In genomic region chr18:3653263-3653858, GRCh38 we compare ENCODE assay signal across 11 cellular contexts.
DNase-seq lines count a peak whose midpoint lies in the region; ATAC-seq and TF ChIP-seq lines count a peak whose summit lies in the region.
"Had no signal": no experiment of that assay in that cellular context is flagged by ENCODE, and none has a peak within 500 bp of the region (broad histone marks: within the 10 kb centered on the region; RNA-seq: fewer than 3 reads in every experiment).

No MANE protein-coding gene starts in this region.

- no peaks in the 10 kb centered on the region for H4K20me1 ChIP-seq in smooth muscle cell (ENCODE audit: low read depth)

- CTCF ChIA-PET in activated CD8-positive, alpha-beta T cell treated with anti-CD3 and anti-CD28 coated beads for 36 hours (lab: Charles Lee), result interaction anchor here (0.6 to 2.3 kb wide), 6 partner anchors 13 to 357 kb away, joined by 3 to 11 read pairs (median 4); no protein-coding TSS in a partner anchor
- CTCF ChIA-PET in activated CD8-positive, alpha-beta T cell treated with anti-CD3 and anti-CD28 coated beads, Interleukin-2, amount 10 ng/mL, durations not matched to agents 7 days and 5 days (lab: Charles Lee), result interaction anchor here (0.9 to 1.2 kb wide), 3 partner anchors 13 to 118 kb away, joined by 3 to 8 read pairs (median 3); no protein-coding TSS in a partner anchor
- CTCF ChIA-PET in RWPE1 (lab: Yijun Ruan, JAX), result interaction anchor here (0.5 to 2.7 kb wide), 4 partner anchors 12 to 118 kb away, joined by 3 to 23 read pairs (median 4); no protein-coding TSS in a partner anchor

- peaks cover 21% of the 10 kb centered on the region for H3K4me1 ChIP-seq in smooth muscle cell (ENCODE audit: low read depth)
- H3K4me1 ChIP-seq: prostate gland had no signal

- H3K9ac ChIP-seq in smooth muscle cell (ENCODE audit: low read depth), result peak overlapping the region; percentile 85

- ATAC-seq in activated CD8-positive, alpha-beta T cell treated with anti-CD3 and anti-CD28 coated beads for 36 hours, result no peak
- no peak for ATAC-seq in activated CD8-positive, alpha-beta T cell treated with anti-CD3 and anti-CD28 coated beads, Interleukin-2, amount 10 ng/mL, durations not matched to agents 7 days and 5 days
- no peak for ATAC-seq in GM21360 (IDR thresholded peaks at IDR 0.05; ENCODE audit: unreplicated experiment)
- no peak for ATAC-seq in sciatic nerve

- H3K27ac ChIP-seq in RWPE1 (peak overlapping the region; percentile 61), dorsolateral prefrontal cortex (peak overlapping the region in 51 of 59 donors; percentile 2 to 78 (median 55)), smooth muscle cell (ENCODE audit: low read depth) (peak overlapping the region; percentile 97)
- H3K27ac ChIP-seq: prostate gland, VCaP had no signal

- H3K27ac Mint-ChIP-seq in activated CD8-positive, alpha-beta T cell treated with anti-CD3 and anti-CD28 coated beads for 36 hours, result peak overlapping the region; percentile 87
- no peak overlapping the region for H3K27ac Mint-ChIP-seq in activated CD8-positive, alpha-beta T cell treated with anti-CD3 and anti-CD28 coated beads, Interleukin-2, amount 10 ng/mL, durations not matched to agents 7 days and 5 days

- no peaks in the 10 kb centered on the region for H3K36me3 Mint-ChIP-seq in activated CD8-positive, alpha-beta T cell treated with anti-CD3 and anti-CD28 coated beads for 36 hours (ENCODE audit: low read depth)
- no peaks in the 10 kb centered on the region for H3K36me3 Mint-ChIP-seq in activated CD8-positive, alpha-beta T cell treated with anti-CD3 and anti-CD28 coated beads, Interleukin-2, amount 10 ng/mL, durations not matched to agents 7 days and 5 days (ENCODE audit: low read depth)

- peaks cover 19% of the 10 kb centered on the region for H3F3A ChIP-seq in smooth muscle cell (ENCODE audit: low read depth)

- WGBS in smooth muscle cell (ENCODE audit: low lambda C conversion rate), result 79% methylated on average over 5 of the region's 5 CpGs

- H3K4me1 Mint-ChIP-seq in activated CD8-positive, alpha-beta T cell treated with anti-CD3 and anti-CD28 coated beads for 36 hours (ENCODE audit: low read depth), result peaks cover 19% of the 10 kb centered on the region
- H3K4me1 Mint-ChIP-seq in activated CD8-positive, alpha-beta T cell treated with anti-CD3 and anti-CD28 coated beads, Interleukin-2, amount 10 ng/mL, durations not matched to agents 7 days and 5 days (ENCODE audit: low read depth), result peaks cover 14% of the 10 kb centered on the region

- no peak for DNase-seq in activated CD8-positive, alpha-beta T cell treated with anti-CD3 and anti-CD28 coated beads for 36 hours
- no peak for DNase-seq in activated CD8-positive, alpha-beta T cell treated with anti-CD3 and anti-CD28 coated beads, Interleukin-2, amount 10 ng/mL, durations not matched to agents 7 days and 5 days
- DNase-seq in RWPE1 (ENCODE audit: low spot score), result no peak
- DNase-seq in dorsolateral prefrontal cortex, result no peak
- DNase-seq in smooth muscle cell (lab: John Stamatoyannopoulos, UW; ENCODE audit: unreplicated experiment), result no peak
- no peak for DNase-seq in sciatic nerve (ENCODE audit: low spot score)
- no peak for DNase-seq in GM03348 (ENCODE audit: low spot score)
- DNase-seq: NCI-H1417 treated with DMSO at 0.1 percent for 48 hours had no signal

- POLR2A ChIA-PET in activated CD8-positive, alpha-beta T cell treated with anti-CD3 and anti-CD28 coated beads for 36 hours (lab: Charles Lee), result interaction anchor here (1.8 kb wide), 1 partner anchor 59 kb away, joined by 3 read pairs; no protein-coding TSS in a partner anchor
- POLR2A ChIA-PET in activated CD8-positive, alpha-beta T cell treated with anti-CD3 and anti-CD28 coated beads, Interleukin-2, amount 10 ng/mL, durations not matched to agents 7 days and 5 days (lab: Charles Lee), result no interaction called here
- POLR2A ChIA-PET in RWPE1 (lab: Yijun Ruan, JAX; ENCODE audit: low non-redundant PET), result interaction anchor here (0.5 kb wide), 1 partner anchor 45 kb away, joined by 3 read pairs; no protein-coding TSS in a partner anchor

- no peaks in the 10 kb centered on the region for H3K79me2 ChIP-seq in smooth muscle cell (ENCODE audit: low read depth)

- H3K4me2 ChIP-seq in smooth muscle cell, result peak overlapping the region; percentile 71

- H3K27me3 ChIP-seq in dorsolateral prefrontal cortex, result no peaks in the 10 kb centered on the region
- no peaks in the 10 kb centered on the region for H3K27me3 ChIP-seq in smooth muscle cell (ENCODE audit: low read depth)

- H3K9me3 ChIP-seq in smooth muscle cell (replicated peaks; ENCODE audit: low read depth), result no peaks in the 10 kb centered on the region
- H3K9me3 ChIP-seq: prostate gland had no signal

- peak overlapping the region in 7 of 59 donors; percentile 3 to 14 (median 8) for H3K4me3 ChIP-seq in dorsolateral prefrontal cortex
- H3K4me3 ChIP-seq in smooth muscle cell, result no peak overlapping the region
- H3K4me3 ChIP-seq: prostate gland had no signal

- H3K4me3 Mint-ChIP-seq in activated CD8-positive, alpha-beta T cell treated with anti-CD3 and anti-CD28 coated beads for 36 hours, result no peak overlapping the region
- H3K4me3 Mint-ChIP-seq in activated CD8-positive, alpha-beta T cell treated with anti-CD3 and anti-CD28 coated beads, Interleukin-2, amount 10 ng/mL, durations not matched to agents 7 days and 5 days, result no peak overlapping the region

- H3K36me3 ChIP-seq in smooth muscle cell (ENCODE audit: low read depth), result no peaks in the 10 kb centered on the region
- H3K36me3 ChIP-seq: prostate gland had no signal

- no peak for TF ChIP-seq CTCF in activated CD8-positive, alpha-beta T cell treated with anti-CD3 and anti-CD28 coated beads for 36 hours (IDR thresholded peaks at IDR 0.05)
- TF ChIP-seq CTCF in RWPE1 (conservative IDR thresholded peaks at IDR 0.05; ENCODE audit: low read depth), result no peak
- TF ChIP-seq CTCF in dorsolateral prefrontal cortex (IDR thresholded peaks at IDR 0.05 in 54 of 56, conservative IDR thresholded peaks at IDR 0.05 in 2 of 56; ENCODE audit: low read depth in 1 of 56, partially characterized antibody in 56 of 56), result peak in 32 of 56 donors; percentile 8 to 53 (median 33)
- no peak for TF ChIP-seq CTCF in smooth muscle cell (IDR thresholded peaks at IDR 0.05; ENCODE audit: borderline replicate concordance, insufficient read depth, poor library complexity, severe bottlenecking)

- intact Hi-C loops in activated CD8-positive, alpha-beta T cell treated with anti-CD3 and anti-CD28 coated beads for 36 hours (cut with micrococcal nuclease), result no loop called here
- intact Hi-C loops in dorsolateral prefrontal cortex (cut with DNase I) (loop anchor here in 1 of 2 donors (5.0 kb wide), 1 partner anchor 46 kb away; no protein-coding TSS in a partner anchor), sciatic nerve (cut with DNase I) (no loop called here)

- H3K27me3 Mint-ChIP-seq in activated CD8-positive, alpha-beta T cell treated with anti-CD3 and anti-CD28 coated beads for 36 hours, result no peaks in the 10 kb centered on the region
- no peaks in the 10 kb centered on the region for H3K27me3 Mint-ChIP-seq in activated CD8-positive, alpha-beta T cell treated with anti-CD3 and anti-CD28 coated beads, Interleukin-2, amount 10 ng/mL, durations not matched to agents 7 days and 5 days (ENCODE audit: low read depth)

- H3K9me3 Mint-ChIP-seq in activated CD8-positive, alpha-beta T cell treated with anti-CD3 and anti-CD28 coated beads for 36 hours, result no peaks in the 10 kb centered on the region
- H3K9me3 Mint-ChIP-seq in activated CD8-positive, alpha-beta T cell treated with anti-CD3 and anti-CD28 coated beads, Interleukin-2, amount 10 ng/mL, durations not matched to agents 7 days and 5 days (ENCODE audit: insufficient read depth), result no peaks in the 10 kb centered on the region

- H2AFZ ChIP-seq in smooth muscle cell (ENCODE audit: low read depth), result no peak overlapping the region

Comparison
In these comparisons a context has a peak if more than half of its experiments do, and no peak if none do; other contexts are left out.
1. CTCF ChIP-seq: peak in dorsolateral prefrontal cortex (32 of 56); none in activated CD8-positive, alpha-beta T cell treated with anti-CD3 and anti-CD28 coated beads for 36 hours (single experiment), RWPE1 (single experiment) and smooth muscle cell (single experiment).
2. Peak in every context shown above with its lines, with median percentiles within 50 percentile points of each other: H3K27ac ChIP-seq.